ENCODE assay signal across 25 cellular contexts in the genomic region with DNA sequence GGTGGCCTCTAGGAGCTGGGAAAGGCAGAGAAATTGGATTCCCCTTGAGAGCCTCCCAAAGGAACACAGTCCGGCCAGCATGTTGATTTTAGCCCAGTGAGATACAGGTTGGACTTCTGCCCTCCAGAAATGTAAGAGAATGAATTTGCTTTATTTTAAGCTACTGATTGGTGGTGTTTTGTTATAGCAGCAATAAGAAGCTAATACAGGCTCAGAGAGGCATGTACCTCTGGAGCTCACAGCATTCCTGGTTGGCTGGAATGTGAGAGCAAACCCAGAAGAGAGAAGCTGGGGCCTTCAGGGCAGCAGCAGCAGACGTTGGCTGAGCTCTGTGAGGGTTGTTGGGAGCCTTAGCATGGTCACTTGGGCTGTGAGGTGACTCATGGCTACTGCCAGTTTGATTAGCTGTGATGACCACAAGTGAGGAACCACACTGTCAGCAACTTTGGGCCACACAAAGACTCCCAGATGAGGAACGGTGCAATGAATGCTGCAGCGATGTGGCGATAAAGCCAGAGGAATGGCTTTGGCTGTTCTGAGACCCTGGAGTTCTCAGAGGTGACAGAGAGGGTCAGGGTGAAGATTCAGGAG.
"Had no signal": no experiment of that assay in that cellular context is flagged by ENCODE, and none has a peak within 500 bp of the region (broad histone marks: within the 10 kb centered on the region; RNA-seq: fewer than 3 reads in every experiment).

No MANE protein-coding gene starts in this region.

- FAIRE-seq: kidney, pancreas had no signal

- H3K4me3 ChIP-seq: body of pancreas, lung, pancreas, psoas muscle, right atrium auricular region, skin epidermis, thyroid gland, upper lobe of right lung had no signal

- ATAC-seq: activated T-cell treated with anti-CD3 and anti-CD28 coated beads, Interleukin-2, amount 50 U/mL, for 72 hours; body of pancreas; left lobe of liver; natural killer cell; pancreas; psoas muscle; upper lobe of right lung had no signal

- H3K36me3 ChIP-seq: neutrophil, pancreas, right atrium auricular region, thyroid gland, upper lobe of right lung had no signal

- H3K9me3 ChIP-seq: body of pancreas, neutrophil, pancreas, psoas muscle, right atrium auricular region, thyroid gland, upper lobe of right lung had no signal

- DNase-seq: activated CD4-positive, alpha-beta memory T cell treated with anti-CD3 and anti-CD28 coated beads, Interleukin-2, amount 10 ng/mL, durations not matched to agents 7 days and 5 days; activated CD4-positive, alpha-beta T cell treated with anti-CD3 and anti-CD28 coated beads for 48 hours; activated CD4-positive, CD25-positive, alpha-beta regulatory T cell; activated effector memory CD4-positive, alpha-beta T cell treated with Interleukin-2 at 50 U/mL for 16 hours; activated naive CD4-positive, alpha-beta T cell treated with anti-CD3 and anti-CD28 coated beads, Interleukin-2, amount 10 ng/mL, durations not matched to agents 7 days and 5 days; activated T-cell treated with anti-CD3 and anti-CD28 coated beads, Interleukin-2, amount 50 U/mL, for 72 hours; caudate nucleus; effector CD8-positive, alpha-beta T cell; erythroblast; foreskin melanocyte; kidney; natural killer cell; pancreas; psoas muscle; stimulated activated CD4-positive, alpha-beta T cell treated with anti-CD3 and anti-CD28 coated beads, Interleukin-1b, Interleukin-23, amount 100 ng/mL, for 48 hours; substantia nigra; T1000; thyroid gland; upper lobe of right lung had no signal

- H3K4me1 ChIP-seq: pancreas, psoas muscle, thyroid gland had no signal

- H3K27me3 ChIP-seq: body of pancreas, neutrophil, pancreas, right atrium auricular region, thyroid gland, upper lobe of right lung had no signal

- H3K27ac ChIP-seq: body of pancreas, neutrophil, pancreas, psoas muscle, right atrium auricular region, skin epidermis, thyroid gland, upper lobe of right lung had no signal
